ENCODE assay signal across 40 cellular contexts in the genomic region with DNA sequence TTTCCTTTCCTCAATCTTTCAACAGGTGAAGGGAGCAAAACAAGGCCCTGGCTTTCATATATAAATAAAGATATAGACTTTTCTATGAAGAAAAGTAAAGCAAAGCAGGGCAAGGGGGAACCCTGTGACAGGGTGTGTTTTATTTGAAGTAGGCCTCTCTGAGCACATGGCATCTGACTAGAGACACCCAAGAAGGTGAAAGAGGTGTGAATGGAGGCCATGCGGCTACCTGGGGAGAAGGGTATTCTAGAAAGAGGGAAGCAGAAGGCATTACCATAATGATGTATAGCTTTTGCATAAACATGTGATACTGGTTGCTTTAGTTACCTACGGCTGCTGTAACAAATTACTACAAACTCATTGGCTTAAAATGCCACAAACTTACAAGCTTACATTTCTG.
"Had no signal": no experiment of that assay in that cellular context is flagged by ENCODE, and none has a peak within 500 bp of the region (broad histone marks: within the 10 kb centered on the region; RNA-seq: fewer than 3 reads in every experiment).

No MANE protein-coding gene starts in this region.

- DNase-seq: activated CD4-positive, alpha-beta memory T cell treated with anti-CD3 and anti-CD28 coated beads, Interleukin-2, amount 10 ng/mL, durations not matched to agents 7 days and 5 days; activated CD4-positive, alpha-beta T cell treated with anti-CD3 and anti-CD28 coated beads for 1 hour; activated CD4-positive, alpha-beta T cell treated with anti-CD3 and anti-CD28 coated beads for 36 hours; activated CD4-positive, alpha-beta T cell treated with anti-CD3 and anti-CD28 coated beads for 48 hours; activated CD4-positive, alpha-beta T cell treated with anti-CD3 and anti-CD28 coated beads, Interleukin-2, amount 10 ng/mL, durations not matched to agents 7 days and 5 days; activated CD4-positive, alpha-beta T cell treated with anti-CD3 and anti-CD28 coated beads, Interleukin-2, amount 50 U/mL, for 48 hours; activated CD4-positive, CD25-positive, alpha-beta regulatory T cell; activated CD8-positive, alpha-beta memory T cell treated with anti-CD3 and anti-CD28 coated beads for 24 hours; activated CD8-positive, alpha-beta memory T cell treated with anti-CD3 and anti-CD28 coated beads, Interleukin-2, amount 10 ng/mL, durations not matched to agents 7 days and 5 days; activated CD8-positive, alpha-beta memory T cell treated with anti-CD3 and anti-CD28 coated beads, Interleukin-2, amount 50 U/mL, for 48 hours; activated CD8-positive, alpha-beta T cell treated with anti-CD3 and anti-CD28 coated beads, Interleukin-2, amount 10 ng/mL, durations not matched to agents 7 days and 5 days; activated effector memory CD4-positive, alpha-beta T cell treated with Interleukin-2 at 50 U/mL for 16 hours; activated gamma-delta T cell; activated naive CD4-positive, alpha-beta T cell treated with anti-CD3 and anti-CD28 coated beads, Interleukin-2, amount 10 ng/mL, durations not matched to agents 7 days and 5 days; activated naive CD4-positive, alpha-beta T cell treated with Interleukin-2 at 50 U/mL for 16 hours; activated naive CD8-positive, alpha-beta T cell treated with anti-CD3 and anti-CD28 coated beads, Interleukin-2, amount 10 ng/mL, durations not matched to agents 7 days and 5 days; activated naive CD8-positive, alpha-beta T cell treated with anti-CD3 and anti-CD28 coated beads, Interleukin-2, amount 50 U/mL, for 24 hours; activated T-cell treated with anti-CD3 and anti-CD28 coated beads, Interleukin-2, amount 50 U/mL, for 1 hour; activated T-cell treated with anti-CD3 and anti-CD28 coated beads, Interleukin-2, amount 50 U/mL, for 48 hours; amygdala; anterior cingulate cortex; caudate nucleus; cerebellar nuclear complex; SW 1271; T-helper 1 cell; T-helper 2 cell; T-helper 9 cell had no signal

- H3K9me3 Mint-ChIP-seq: activated CD4-positive, alpha-beta memory T cell treated with anti-CD3 and anti-CD28 coated beads, Interleukin-2, amount 10 ng/mL, durations not matched to agents 7 days and 5 days; activated CD4-positive, alpha-beta T cell treated with anti-CD3 and anti-CD28 coated beads, Interleukin-2, amount 10 ng/mL, durations not matched to agents 7 days and 5 days; activated naive CD4-positive, alpha-beta T cell treated with anti-CD3 and anti-CD28 coated beads, Interleukin-2, amount 10 ng/mL, durations not matched to agents 7 days and 5 days; activated naive CD4-positive, alpha-beta T cell treated with anti-CD3 and anti-CD28 coated beads, Interleukin-2, amount 50 U/mL, for 24 hours; activated naive CD8-positive, alpha-beta T cell treated with anti-CD3 and anti-CD28 coated beads, Interleukin-2, amount 10 ng/mL, durations not matched to agents 7 days and 5 days; activated naive CD8-positive, alpha-beta T cell treated with anti-CD3 and anti-CD28 coated beads, Interleukin-2, amount 50 U/mL, for 24 hours; activated T-helper 2 cell treated with anti-CD3 and anti-CD28 coated beads, Interferon-gamma antibody, Interleukin-2, Interleukin-4, amounts not matched to agents 10 μg/mL and 5 μg/mL and 100 μg/mL, durations not matched to agents 14 hours and 24 hours and 36 hours; central memory CD8-positive, alpha-beta T cell; T-helper 1 cell treated with Interleukin-12 subunit alpha and Interleukin-12 subunit beta and Interleukin-4 antibody, amounts not matched to agents 30 μg/mL and 1 μg/mL, for 36 hours; T-helper 2 cell treated with Interferon-gamma antibody and Interleukin-4, amounts not matched to agents 5 μg/mL and 100 μg/mL, for 36 hours had no signal

- H3K4me3 ChIP-seq: ascending aorta, cardiac muscle cell had no signal

- H3K27ac Mint-ChIP-seq: activated CD4-positive, alpha-beta memory T cell treated with anti-CD3 and anti-CD28 coated beads, Interleukin-2, amount 10 ng/mL, durations not matched to agents 7 days and 5 days; activated CD4-positive, alpha-beta T cell treated with anti-CD3 and anti-CD28 coated beads for 36 hours; activated CD4-positive, alpha-beta T cell treated with anti-CD3 and anti-CD28 coated beads, Interleukin-2, amount 10 ng/mL, durations not matched to agents 7 days and 5 days; activated CD8-positive, alpha-beta memory T cell treated with anti-CD3 and anti-CD28 coated beads, Interleukin-2, amount 10 ng/mL, durations not matched to agents 7 days and 5 days; activated CD8-positive, alpha-beta T cell treated with anti-CD3 and anti-CD28 coated beads, Interleukin-2, amount 10 ng/mL, durations not matched to agents 7 days and 5 days; activated naive CD4-positive, alpha-beta T cell treated with anti-CD3 and anti-CD28 coated beads, Interleukin-2, amount 10 ng/mL, durations not matched to agents 7 days and 5 days; activated naive CD8-positive, alpha-beta T cell; activated naive CD8-positive, alpha-beta T cell treated with anti-CD3 and anti-CD28 coated beads, Interleukin-2, amount 10 ng/mL, durations not matched to agents 7 days and 5 days; activated naive CD8-positive, alpha-beta T cell treated with anti-CD3 and anti-CD28 coated beads, Interleukin-2, amount 50 U/mL, for 24 hours; activated T-helper 2 cell treated with anti-CD3 and anti-CD28 coated beads, Interferon-gamma antibody, Interleukin-2, Interleukin-4, amounts not matched to agents 10 μg/mL and 5 μg/mL and 100 μg/mL, durations not matched to agents 14 hours and 24 hours and 36 hours; brain; T-helper 1 cell treated with Interleukin-12 subunit alpha and Interleukin-12 subunit beta and Interleukin-4 antibody, amounts not matched to agents 30 μg/mL and 1 μg/mL, for 36 hours; T-helper 2 cell treated with Interferon-gamma antibody and Interleukin-4, amounts not matched to agents 5 μg/mL and 100 μg/mL, for 36 hours had no signal

- H3K36me3 Mint-ChIP-seq: activated CD8-positive, alpha-beta memory T cell treated with anti-CD3 and anti-CD28 coated beads, Interleukin-2, amount 10 ng/mL, durations not matched to agents 7 days and 5 days; activated naive CD4-positive, alpha-beta T cell treated with anti-CD3 and anti-CD28 coated beads, Interleukin-2, amount 50 U/mL, for 24 hours; activated naive CD8-positive, alpha-beta T cell treated with anti-CD3 and anti-CD28 coated beads, Interleukin-2, amount 10 ng/mL, durations not matched to agents 7 days and 5 days had no signal

- H3K9me3 ChIP-seq: ascending aorta had no signal

- H3K4me1 Mint-ChIP-seq: activated CD4-positive, alpha-beta memory T cell treated with anti-CD3 and anti-CD28 coated beads, Interleukin-2, amount 10 ng/mL, durations not matched to agents 7 days and 5 days; activated CD4-positive, alpha-beta T cell treated with anti-CD3 and anti-CD28 coated beads for 36 hours; activated CD4-positive, alpha-beta T cell treated with anti-CD3 and anti-CD28 coated beads, Interleukin-2, amount 10 ng/mL, durations not matched to agents 7 days and 5 days; activated CD8-positive, alpha-beta memory T cell treated with anti-CD3 and anti-CD28 coated beads, Interleukin-2, amount 10 ng/mL, durations not matched to agents 7 days and 5 days; activated naive CD4-positive, alpha-beta T cell treated with anti-CD3 and anti-CD28 coated beads, Interleukin-2, amount 10 ng/mL, durations not matched to agents 7 days and 5 days; activated naive CD4-positive, alpha-beta T cell treated with anti-CD3 and anti-CD28 coated beads, Interleukin-2, amount 50 U/mL, for 24 hours; activated naive CD8-positive, alpha-beta T cell treated with anti-CD3 and anti-CD28 coated beads, Interleukin-2, amount 10 ng/mL, durations not matched to agents 7 days and 5 days; activated naive CD8-positive, alpha-beta T cell treated with anti-CD3 and anti-CD28 coated beads, Interleukin-2, amount 50 U/mL, for 24 hours; brain; central memory CD8-positive, alpha-beta T cell had no signal

- ATAC-seq: activated CD4-positive, alpha-beta T cell treated with anti-CD3 and anti-CD28 coated beads for 36 hours; activated CD4-positive, CD25-positive, alpha-beta regulatory T cell treated with anti-CD3 and anti-CD28 coated beads, Interleukin-2, amount 50 U/mL, for 24 hours; activated CD8-positive, alpha-beta memory T cell treated with anti-CD3 and anti-CD28 coated beads, Interleukin-2, amount 10 ng/mL, durations not matched to agents 7 days and 5 days; activated CD8-positive, alpha-beta T cell treated with anti-CD3 and anti-CD28 coated beads, Interleukin-2, amount 10 ng/mL, durations not matched to agents 7 days and 5 days; activated naive CD8-positive, alpha-beta T cell treated with anti-CD3 and anti-CD28 coated beads, Interleukin-2, amount 50 U/mL, for 24 hours had no signal

- H3K4me1 ChIP-seq: ascending aorta had no signal

- FAIRE-seq: bronchial epithelial cell, TTC549 had no signal

- H3K27me3 ChIP-seq: ascending aorta, cardiac muscle cell had no signal

- H3K4me3 Mint-ChIP-seq: activated CD4-positive, alpha-beta memory T cell treated with anti-CD3 and anti-CD28 coated beads, Interleukin-2, amount 10 ng/mL, durations not matched to agents 7 days and 5 days; activated CD4-positive, alpha-beta T cell treated with anti-CD3 and anti-CD28 coated beads for 36 hours; activated CD4-positive, alpha-beta T cell treated with anti-CD3 and anti-CD28 coated beads, Interleukin-2, amount 10 ng/mL, durations not matched to agents 7 days and 5 days; activated CD8-positive, alpha-beta memory T cell treated with anti-CD3 and anti-CD28 coated beads, Interleukin-2, amount 10 ng/mL, durations not matched to agents 7 days and 5 days; activated CD8-positive, alpha-beta T cell treated with anti-CD3 and anti-CD28 coated beads, Interleukin-2, amount 10 ng/mL, durations not matched to agents 7 days and 5 days; activated naive CD4-positive, alpha-beta T cell treated with anti-CD3 and anti-CD28 coated beads, Interleukin-2, amount 10 ng/mL, durations not matched to agents 7 days and 5 days; activated naive CD4-positive, alpha-beta T cell treated with anti-CD3 and anti-CD28 coated beads, Interleukin-2, amount 50 U/mL, for 24 hours; activated naive CD8-positive, alpha-beta T cell; activated naive CD8-positive, alpha-beta T cell treated with anti-CD3 and anti-CD28 coated beads, Interleukin-2, amount 10 ng/mL, durations not matched to agents 7 days and 5 days; activated naive CD8-positive, alpha-beta T cell treated with anti-CD3 and anti-CD28 coated beads, Interleukin-2, amount 50 U/mL, for 24 hours; brain; central memory CD8-positive, alpha-beta T cell; T-helper 1 cell treated with Interleukin-12 subunit alpha and Interleukin-12 subunit beta and Interleukin-4 antibody, amounts not matched to agents 30 μg/mL and 1 μg/mL, for 36 hours; T-helper 2 cell treated with Interferon-gamma antibody and Interleukin-4, amounts not matched to agents 5 μg/mL and 100 μg/mL, for 36 hours had no signal

- H3K36me3 ChIP-seq: cardiac muscle cell had no signal

- H3K27ac ChIP-seq: ascending aorta, cardiac muscle cell, VCaP had no signal

- H3K27me3 Mint-ChIP-seq: activated CD4-positive, alpha-beta memory T cell treated with anti-CD3 and anti-CD28 coated beads, Interleukin-2, amount 10 ng/mL, durations not matched to agents 7 days and 5 days; activated CD4-positive, alpha-beta T cell treated with anti-CD3 and anti-CD28 coated beads for 36 hours; activated CD4-positive, alpha-beta T cell treated with anti-CD3 and anti-CD28 coated beads, Interleukin-2, amount 10 ng/mL, durations not matched to agents 7 days and 5 days; activated CD8-positive, alpha-beta memory T cell treated with anti-CD3 and anti-CD28 coated beads, Interleukin-2, amount 10 ng/mL, durations not matched to agents 7 days and 5 days; activated naive CD4-positive, alpha-beta T cell treated with anti-CD3 and anti-CD28 coated beads, Interleukin-2, amount 10 ng/mL, durations not matched to agents 7 days and 5 days; activated naive CD4-positive, alpha-beta T cell treated with anti-CD3 and anti-CD28 coated beads, Interleukin-2, amount 50 U/mL, for 24 hours; activated naive CD8-positive, alpha-beta T cell; activated naive CD8-positive, alpha-beta T cell treated with anti-CD3 and anti-CD28 coated beads, Interleukin-2, amount 10 ng/mL, durations not matched to agents 7 days and 5 days; activated naive CD8-positive, alpha-beta T cell treated with anti-CD3 and anti-CD28 coated beads, Interleukin-2, amount 50 U/mL, for 24 hours had no signal
